In the genomic region with DNA sequence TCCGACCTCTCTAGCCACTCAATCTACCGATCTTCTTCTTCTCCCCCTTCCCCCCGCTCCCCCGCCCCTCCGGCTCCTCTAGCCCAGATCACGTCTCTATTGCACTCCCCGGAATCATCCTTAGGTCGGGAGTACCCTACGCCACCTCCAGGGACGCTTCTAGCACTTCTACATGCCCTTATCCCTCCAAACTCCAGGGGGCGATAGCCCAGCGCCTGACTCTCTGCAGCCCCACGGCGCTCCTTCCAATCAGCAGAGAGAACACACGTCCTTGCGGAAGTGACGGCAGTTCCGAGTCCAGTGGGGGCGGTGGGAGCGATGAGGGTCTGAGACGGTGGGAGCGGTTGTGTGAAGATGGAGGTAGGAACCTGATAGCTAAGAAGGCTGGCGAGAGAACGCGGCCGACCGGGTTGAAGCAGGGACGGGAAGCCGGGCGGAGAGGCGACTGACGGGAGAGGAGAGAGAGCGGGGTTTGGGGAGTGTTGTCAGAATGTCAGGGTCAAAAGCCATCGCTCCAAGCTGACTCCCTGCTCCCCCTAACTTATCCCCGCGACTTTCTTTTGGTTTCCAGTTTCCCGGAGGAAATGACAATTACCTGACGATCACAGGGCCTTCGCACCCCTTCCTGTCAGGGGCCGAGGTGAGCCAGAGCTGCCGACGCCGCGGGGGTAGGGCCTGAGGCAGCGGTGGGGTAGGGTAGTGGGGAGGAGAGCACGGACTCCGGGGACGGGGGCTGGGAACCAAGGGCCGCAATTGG, we compare ENCODE assay signal across 7 cellular contexts. TPM values are rescaled to one million over a fixed set of nuclear protein-coding genes. Genes with fewer than 3 reads are reported as not detected.
DNase-seq lines count a peak whose midpoint lies in the region; ATAC-seq, FAIRE-seq and TF ChIP-seq lines count a peak whose summit lies in the region.

A gene (minus strand): TSS at position 35 of the 757 bp plus-strand sequence. CDS start 87 bp downstream, outside the sequence.
A gene (plus strand): TSS at position 271 of the 757 bp plus-strand sequence. CDS start 84 bp downstream, at position 355.

- no peaks in the 10 kb centered on the region for H3K9me3 Mint-ChIP-seq in astrocyte (ENCODE audit: unreplicated experiment)

- peaks cover 64% of the 10 kb centered on the region for H3K79me2 ChIP-seq in astrocyte (ENCODE audit: insufficient read depth, low read length)

- peak within 1 kb of the TSS; percentile 88 for H2AFZ ChIP-seq in astrocyte (ENCODE audit: low read depth, low read length)

- H3K4me3 ChIP-seq in astrocyte (ENCODE audit: insufficient read depth, low read depth, low read length), result peak within 1 kb of the TSS; percentile 98

- H3K4me2 ChIP-seq in astrocyte (ENCODE audit: low read length), result peak within 1 kb of the TSS; percentile 99

- TF ChIP-seq POLR2A in GM15510 (IDR thresholded peaks at IDR 0.05; ENCODE audit: borderline replicate concordance, extremely low read depth, insufficient read length), result peak; percentile 83

- peak; percentile 100 for ATAC-seq in HG02885 (IDR thresholded peaks at IDR 0.05; ENCODE audit: poor library complexity, unreplicated experiment)

- peaks cover 15% of the 10 kb centered on the region for H4K20me1 ChIP-seq in astrocyte (ENCODE audit: insufficient read depth, low read length)

- no peak for FAIRE-seq in astrocyte (lab: Jason Lieb, UNC)

- H3K9ac ChIP-seq in astrocyte (ENCODE audit: low read length), result peak within 1 kb of the TSS; percentile 99

- H3K27ac Mint-ChIP-seq in astrocyte (ENCODE audit: unreplicated experiment), result peak within 1 kb of the TSS; percentile 97

- H3K27me3 ChIP-seq in astrocyte (ENCODE audit: insufficient read depth, low read length), result no peaks in the 10 kb centered on the region

- no peaks in the 10 kb centered on the region for H3K9me3 ChIP-seq in astrocyte (ENCODE audit: insufficient read depth, low read depth, low read length)

- H3K4me1 ChIP-seq in astrocyte (ENCODE audit: insufficient read depth, low read length), result peaks cover 11% of the 10 kb centered on the region

- no peaks in the 10 kb centered on the region for H3K27me3 Mint-ChIP-seq in astrocyte (ENCODE audit: low read depth, unreplicated experiment)

- H3K36me3 Mint-ChIP-seq in astrocyte (ENCODE audit: low read depth, unreplicated experiment), result peaks cover 5% of the 10 kb centered on the region

- DNase-seq in NCI-H1694 treated with DMSO at 0.1 percent for 48 hours (lab: John Stamatoyannopoulos, UW) (peak; percentile 99), T-helper 2 cell (peak; percentile 76 to 99 (median 93)), astrocyte (ENCODE audit: low read depth) (peak; percentile 96), hepatic stellate cell (ENCODE audit: low spot score) (peak; percentile 87), renal cortical epithelial cell (ENCODE audit: low read depth) (peak; percentile 97)

- peak within 1 kb of the TSS; percentile 92 for H3K27ac ChIP-seq in astrocyte (ENCODE audit: low read depth, low read length)

- H3K36me3 ChIP-seq in astrocyte (ENCODE audit: insufficient read depth, low read length), result peaks cover 7% of the 10 kb centered on the region

- peak within 1 kb of the TSS; percentile 100 for H3K4me3 Mint-ChIP-seq in astrocyte (ENCODE audit: unreplicated experiment)

- H3K4me1 Mint-ChIP-seq in astrocyte (ENCODE audit: low read depth, unreplicated experiment), result peaks cover 4% of the 10 kb centered on the region

- peak; percentile 89 for TF ChIP-seq CTCF in astrocyte (IDR thresholded peaks at IDR 0.05; ENCODE audit: insufficient read depth, low read depth, low read length)

RNA-seq across cellular contexts. Expression of the first gene that starts in this region (rescaled TPM):
- 48.5 and 49.9 TPM in 2 replicates for total RNA-seq in astrocyte
- 25.2 and 32.1 TPM in 2 replicates for total RNA-seq in renal cortical epithelial cell

RNA-seq across cellular contexts. Expression of the second gene that starts in this region (rescaled TPM):
- total RNA-seq in astrocyte (88.8 and 92.2 TPM in 2 replicates), renal cortical epithelial cell (25.4 and 59.0 TPM in 2 replicates)

Comparison
In these comparisons a context has a peak if more than half of its experiments do, and no peak if none do; other contexts are left out.
1. Peak in every context shown above with its lines: DNase-seq, ATAC-seq, H3K4me3 ChIP-seq and H3K27ac ChIP-seq.